Comparison of ENCODE assay signal across 12 cellular contexts in genomic region chr9:87518702-87519335, GRCh38. TPM values are rescaled to one million over a fixed set of nuclear protein-coding genes. Genes with fewer than 3 reads are reported as not detected.
DNase-seq lines count a peak whose midpoint lies in the region; ATAC-seq, FAIRE-seq and TF ChIP-seq lines count a peak whose summit lies in the region.
"Had no signal": no experiment of that assay in that cellular context is flagged by ENCODE, and none has a peak within 500 bp of the region (broad histone marks: within the 10 kb centered on the region; RNA-seq: fewer than 3 reads in every experiment).

No MANE protein-coding gene starts in this region.

- H3K36me3 Mint-ChIP-seq in astrocyte (ENCODE audit: low read depth, unreplicated experiment), result peaks cover 6% of the 10 kb centered on the region
- H3K36me3 Mint-ChIP-seq: IgD-negative memory B cell had no signal

- H3K4me1 ChIP-seq in HUES64 (ENCODE audit: insufficient read depth, low read length), result peaks cover 33% of the 10 kb centered on the region
- H3K4me1 ChIP-seq in astrocyte (ENCODE audit: insufficient read depth, low read length), result no peaks in the 10 kb centered on the region
- H3K4me1 ChIP-seq in left lung, result peaks cover 13 to 50% of the 10 kb centered on the region in 2 donors
- peaks cover 49% of the 10 kb centered on the region for H3K4me1 ChIP-seq in stomach smooth muscle (ENCODE audit: control insufficient read depth, insufficient read depth, low read length)

- H3K27me3 Mint-ChIP-seq in astrocyte (ENCODE audit: low read depth, unreplicated experiment), result no peaks in the 10 kb centered on the region

- no peak overlapping the region for H3K4me3 ChIP-seq in HUES64 (ENCODE audit: low read length)
- H3K4me3 ChIP-seq in astrocyte (ENCODE audit: insufficient read depth, low read depth, low read length), result no peak overlapping the region
- no peak overlapping the region for H3K4me3 ChIP-seq in left lung
- no peak overlapping the region for H3K4me3 ChIP-seq in stomach smooth muscle (ENCODE audit: low read length in 2 of 2)

- H3K9me3 ChIP-seq in HUES64 (ENCODE audit: insufficient read depth, low read depth, low read length) (no peaks in the 10 kb centered on the region), astrocyte (ENCODE audit: insufficient read depth, low read depth, low read length) (no peaks in the 10 kb centered on the region), left lung (no peaks in the 10 kb centered on the region), stomach smooth muscle (ENCODE audit: control insufficient read depth in 2 of 2, low read length in 2 of 2) (no peaks in the 10 kb centered on the region)

- H3K9ac ChIP-seq in HUES64 (ENCODE audit: low read depth, low read length), result no peak overlapping the region
- H3K9ac ChIP-seq in astrocyte (ENCODE audit: low read length), result no peak overlapping the region
- H3K9ac ChIP-seq in stomach smooth muscle (ENCODE audit: low read length in 2 of 2), result no peak overlapping the region

- H3K79me2 ChIP-seq in astrocyte (ENCODE audit: insufficient read depth, low read length), result no peaks in the 10 kb centered on the region

- H4K20me1 ChIP-seq in astrocyte (ENCODE audit: insufficient read depth, low read length), result no peaks in the 10 kb centered on the region

- peaks cover 12% of the 10 kb centered on the region; the same call in 1 of the 2 replicates for H3K36me3 ChIP-seq in HUES64 (ENCODE audit: insufficient read depth, low read length)
- H3K36me3 ChIP-seq in astrocyte (ENCODE audit: insufficient read depth, low read length), result no peaks in the 10 kb centered on the region
- no peaks in the 10 kb centered on the region for H3K36me3 ChIP-seq in left lung
- H3K36me3 ChIP-seq in stomach smooth muscle (ENCODE audit: control insufficient read depth in 2 of 2, insufficient read depth in 2 of 2, low read length in 2 of 2), result no peaks in the 10 kb centered on the region

- 92% methylated on average over 12 of the region's 12 CpGs for WGBS in HUES64

- no peak overlapping the region for H3K27ac Mint-ChIP-seq in astrocyte (ENCODE audit: unreplicated experiment)
- H3K27ac Mint-ChIP-seq: activated T-helper 1 cell treated with anti-CD3 and anti-CD28 coated beads, Interleukin-12 subunit alpha, Interleukin-12 subunit beta, Interleukin-2, Interleukin-4 antibody, amounts not matched to agents 30 ng/mL and 10 ng/mL and 1 ng/mL, durations not matched to agents 14 hours and 24 hours and 36 hours; IgD-negative memory B cell had no signal

- H3K27me3 ChIP-seq in HUES64 (ENCODE audit: insufficient read depth, low read length) (no peaks in the 10 kb centered on the region), astrocyte (ENCODE audit: insufficient read depth, low read length) (peaks cover 3% of the 10 kb centered on the region), left lung (no peaks in the 10 kb centered on the region), stomach smooth muscle (ENCODE audit: control insufficient read depth in 1 of 2, insufficient read depth in 2 of 2, low read length in 2 of 2) (no peaks in the 10 kb centered on the region)

- FAIRE-seq in astrocyte (lab: Jason Lieb, UNC), result no peak

- peak overlapping the region; percentile 9; the same call in 1 of the 2 replicates for H3K27ac ChIP-seq in HUES64 (ENCODE audit: low read depth, low read length)
- H3K27ac ChIP-seq in astrocyte (ENCODE audit: low read depth, low read length), result no peak overlapping the region
- H3K27ac ChIP-seq in left lung, result peak overlapping the region in 1 of 2 donors; percentile 24
- peak overlapping the region; percentile 6 for H3K27ac ChIP-seq in stomach smooth muscle (ENCODE audit: low read length)

- DNase-seq in astrocyte (ENCODE audit: low read depth) (peak; percentile 27), left lung (peak in 1 of 2 donors; percentile 77), DMS 273 treated with DMSO at 0.1 percent for 48 hours (lab: John Stamatoyannopoulos, UW) (no peak), NCI-H1417 (lab: John Stamatoyannopoulos, UW) (no peak), NCI-H2081 (lab: John Stamatoyannopoulos, UW) (no peak), NCI-H2171 (lab: John Stamatoyannopoulos, UW) (no peak)
- DNase-seq: NCI-H446 treated with DMSO at 0.1 percent for 48 hours; stimulated activated CD4-positive, alpha-beta T cell treated with anti-CD3 and anti-CD28 coated beads, Interleukin-4, amount 100 ng/mL, for 4 hours had no signal

- peaks cover 3% of the 10 kb centered on the region for H3K9me3 Mint-ChIP-seq in astrocyte (ENCODE audit: unreplicated experiment)
- H3K9me3 Mint-ChIP-seq: activated T-helper 1 cell treated with anti-CD3 and anti-CD28 coated beads, Interleukin-12 subunit alpha, Interleukin-12 subunit beta, Interleukin-2, Interleukin-4 antibody, amounts not matched to agents 30 ng/mL and 10 ng/mL and 1 ng/mL, durations not matched to agents 14 hours and 24 hours and 36 hours had no signal

- H3K4me2 ChIP-seq in astrocyte (ENCODE audit: low read length), result no peak overlapping the region

- no peak overlapping the region for H2AFZ ChIP-seq in astrocyte (ENCODE audit: low read depth, low read length)

- H3K4me1 Mint-ChIP-seq in astrocyte (ENCODE audit: low read depth, unreplicated experiment), result peaks cover 20% of the 10 kb centered on the region

- H3K4me3 Mint-ChIP-seq in astrocyte (ENCODE audit: unreplicated experiment), result no peak overlapping the region
- H3K4me3 Mint-ChIP-seq: activated T-helper 1 cell treated with anti-CD3 and anti-CD28 coated beads, Interleukin-12 subunit alpha, Interleukin-12 subunit beta, Interleukin-2, Interleukin-4 antibody, amounts not matched to agents 30 ng/mL and 10 ng/mL and 1 ng/mL, durations not matched to agents 14 hours and 24 hours and 36 hours; IgD-negative memory B cell had no signal

- TF ChIP-seq CTCF in astrocyte (IDR thresholded peaks at IDR 0.05; ENCODE audit: insufficient read depth, low read depth, low read length) (no peak), left lung (IDR thresholded peaks at IDR 0.05) (no peak)

- intact Hi-C loops in left lung (cut with DNase I), result no loop called here

- peak; percentile 76 for ATAC-seq in left lung

RNA-seq across cellular contexts. Expression of gene DAPK1, which starts 21.2 kb away (rescaled TPM):
- polyA plus RNA-seq in HUES64 (2013, experiment 1 of 2), result 42.8 TPM
- 41.2 TPM for polyA plus RNA-seq in HUES64 (2013, experiment 2 of 2)
- total RNA-seq in astrocyte, result 31.1 and 35.1 TPM in 2 replicates
- total RNA-seq in left lung, result 100 to 1,000 TPM in 1 of 2 donors, 10 to 100 TPM in 1; 78.2 to 123 TPM
